Comparison of ENCODE assay signal across 8 cellular contexts in the genomic region with DNA sequence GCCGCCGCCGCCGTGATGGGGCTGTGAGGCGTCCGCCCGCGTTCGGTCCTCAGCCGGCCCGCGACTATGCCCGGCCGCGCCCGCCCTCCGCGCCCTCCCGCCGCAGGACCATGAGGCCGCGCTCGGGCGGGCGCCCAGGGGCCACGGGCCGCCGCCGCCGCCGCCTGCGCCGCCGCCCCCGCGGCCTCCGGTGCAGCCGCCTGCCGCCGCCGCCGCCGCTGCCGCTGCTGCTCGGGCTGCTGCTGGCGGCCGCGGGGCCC. TPM values are rescaled to one million over a fixed set of nuclear protein-coding genes. Genes with fewer than 3 reads are reported as not detected.
DNase-seq lines count a peak whose midpoint lies in the region; ATAC-seq and TF ChIP-seq lines count a peak whose summit lies in the region.

No MANE protein-coding gene starts in this region.

- H3K4me3 ChIP-seq in heart right ventricle (peak overlapping the region in 9 of 10 donors; percentile 48 to 83 (median 70)), lower leg skin (ENCODE audit: low read depth, poor library complexity, severe bottlenecking) (peak overlapping the region; percentile 32), vagina (peak overlapping the region; percentile 66 to 76)

- 0 to 1% methylated on average over 12 to 44 of the region's 48 CpGs for WGBS in heart right ventricle, 2 donors
- 0 to 1% methylated on average over 4 to 13 of the region's 48 CpGs for WGBS in lower leg skin, 2 donors

- peaks cover 3 to 38% (median 18%) of the 10 kb centered on the region in 9 donors for H3K4me1 ChIP-seq in heart right ventricle
- peaks cover 37% of the 10 kb centered on the region for H3K4me1 ChIP-seq in vagina

- no peaks in the 10 kb centered on the region for H3K36me3 ChIP-seq in heart right ventricle
- no peaks in the 10 kb centered on the region for H3K36me3 ChIP-seq in vagina

- H3K27me3 ChIP-seq in heart right ventricle, result peaks cover 0 to 13% (median 0%) of the 10 kb centered on the region in 7 donors
- H3K27me3 ChIP-seq in vagina, result no peaks in the 10 kb centered on the region

- TF ChIP-seq POLR2A in lower leg skin (IDR thresholded peaks at IDR 0.05), result no peak
- TF ChIP-seq POLR2A in vagina (IDR thresholded peaks at IDR 0.05), result no peak

- intact Hi-C loops in heart right ventricle (cut with DNase I), result no loop called here
- intact Hi-C loops in Right ventricle myocardium inferior (cut with DNase I), result no loop called here
- intact Hi-C loops in lower leg skin (cut with DNase I; ENCODE audit: low total_unique reads), result no loop called here
- intact Hi-C loops in vagina (cut with DNase I), result no loop called here

- H3K36me3 Mint-ChIP-seq in T-helper 17 cell (ENCODE audit: low read depth), result no peaks in the 10 kb centered on the region

- H3K4me1 Mint-ChIP-seq in T-helper 17 cell, result peaks cover 18% of the 10 kb centered on the region

- H3K9me3 ChIP-seq in heart right ventricle (no peaks in the 10 kb centered on the region), T-helper 17 cell (ENCODE audit: control insufficient read depth, low read length, poor library complexity, severe bottlenecking) (no peaks in the 10 kb centered on the region), vagina (no peaks in the 10 kb centered on the region)

- DNase-seq in heart right ventricle, result no peak
- no peak for DNase-seq in Right ventricle myocardium inferior (ENCODE audit: missing footprints)
- DNase-seq in T-helper 17 cell, result no peak
- DNase-seq in lower leg skin (ENCODE audit: low spot score in 2 of 2), result no peak
- no peak for DNase-seq in vagina (ENCODE audit: extremely low spot score in 2 of 2)
- DNase-seq in RKO (ENCODE audit: low spot score), result no peak
- DNase-seq in NCI-H1105 (lab: John Stamatoyannopoulos, UW), result no peak
- DNase-seq in medulla oblongata (ENCODE audit: extremely low spot score), result no peak

- H3K4me3 Mint-ChIP-seq in T-helper 17 cell, result peak overlapping the region; percentile 92

- H3K27ac ChIP-seq in heart right ventricle (peak overlapping the region in 6 of 10 donors; percentile 52 to 72 (median 67)), vagina (peak overlapping the region; percentile 61)

- ATAC-seq in heart right ventricle (peak in 1 of 8 donors; percentile 50), Right ventricle myocardium inferior (no peak), T-helper 17 cell (no peak)

- H3K27me3 Mint-ChIP-seq in T-helper 17 cell, result peaks cover 21% of the 10 kb centered on the region

- TF ChIP-seq CTCF in heart right ventricle (IDR thresholded peaks at IDR 0.05), result no peak
- TF ChIP-seq CTCF in lower leg skin (IDR thresholded peaks at IDR 0.05), result no peak
- TF ChIP-seq CTCF in vagina (IDR thresholded peaks at IDR 0.05), result no peak

- H3K27ac Mint-ChIP-seq in T-helper 17 cell, result no peak overlapping the region

RNA-seq across cellular contexts. Expression of gene ZNRF3, which starts 0.2 kb away (rescaled TPM):
- total RNA-seq in heart right ventricle, result 1 to 10 TPM; 4.4 to 7.7 (median 6.3) TPM
- 1 to 10 TPM; 1.8 to 2.2 TPM for polyA plus RNA-seq in heart right ventricle
- total RNA-seq in Right ventricle myocardium inferior, result 5.4 TPM
- under 1 TPM; 0.31 to 0.72 TPM for total RNA-seq in T-helper 17 cell
- 10 to 100 TPM; 17.2 to 22.8 (median 19.5) TPM for total RNA-seq in lower leg skin
- total RNA-seq in vagina, result 7.9 TPM
